In the genomic region with DNA sequence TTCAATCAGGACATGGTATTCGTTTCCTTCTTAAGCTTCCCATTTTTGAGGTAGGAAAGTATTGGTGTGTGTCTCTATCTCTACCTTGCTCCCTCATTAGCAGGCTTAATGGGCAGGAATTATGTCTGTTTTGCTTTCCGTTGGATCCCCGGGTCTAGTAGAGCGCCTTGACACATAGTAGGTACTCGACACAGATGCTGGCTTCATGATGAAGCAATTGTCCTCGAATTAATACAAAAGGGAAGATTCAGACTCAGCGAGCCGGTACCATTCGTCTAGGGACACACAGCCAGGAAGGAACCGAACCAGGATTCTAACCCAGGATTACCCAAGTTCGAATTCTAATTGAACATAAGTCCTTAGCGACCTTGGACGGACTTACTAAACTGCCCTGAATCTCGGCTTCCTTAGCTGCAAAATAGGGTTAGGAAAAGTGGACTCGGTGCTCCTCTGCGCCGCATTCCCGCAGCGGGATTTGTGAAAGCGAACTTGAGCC, we compare ENCODE assay signal across 9 cellular contexts. TPM values are rescaled to one million over a fixed set of nuclear protein-coding genes. Genes with fewer than 3 reads are reported as not detected.
DNase-seq lines count a peak whose midpoint lies in the region; ATAC-seq and TF ChIP-seq lines count a peak whose summit lies in the region.
"Had no signal": no experiment of that assay in that cellular context is flagged by ENCODE, and none has a peak within 500 bp of the region (broad histone marks: within the 10 kb centered on the region; RNA-seq: fewer than 3 reads in every experiment).

No MANE protein-coding gene starts in this region.

- H3K27me3 ChIP-seq in cardiac muscle cell: no peaks in the 10 kb centered on the region
- no peaks in the 10 kb centered on the region for H3K27me3 ChIP-seq in skeletal muscle tissue (ENCODE audit: control insufficient read depth in 3 of 3, insufficient read depth in 3 of 3, low read length in 3 of 3)

- intact Hi-C loops in Right ventricle myocardium superior (cut with DNase I): loop anchor here (2.0 to 10.0 kb wide), 4 partner anchors 240 to 530 kb away; partner anchors contain the start of genes ALKBH2 and SSH1

- no peak for TF ChIP-seq CTCF in cardiac muscle cell (IDR thresholded peaks at IDR 0.05; ENCODE audit: low read depth, low read length)

- H3K27ac ChIP-seq in cardiac muscle cell (peak overlapping the region; percentile 93), skeletal muscle tissue (ENCODE audit: low read depth, low read length) (peak overlapping the region; percentile 94)

- H3K9ac ChIP-seq in skeletal muscle tissue (ENCODE audit: low read depth in 1 of 3, low read length in 3 of 3): peak overlapping the region; percentile 92 to 99 (median 98)

- peaks cover 26% of the 10 kb centered on the region for H3K36me3 ChIP-seq in cardiac muscle cell
- H3K36me3 ChIP-seq in skeletal muscle tissue (ENCODE audit: control insufficient read depth in 3 of 3, insufficient read depth in 3 of 3, low read length in 3 of 3): peaks cover 15 to 39% (median 30%) of the 10 kb centered on the region in 3 donors

- peak overlapping the region; percentile 100 for H3K4me3 Mint-ChIP-seq in T-helper 17 cell

- H3K4me3 ChIP-seq in cardiac muscle cell (peak overlapping the region; percentile 92), skeletal muscle tissue (ENCODE audit: low read length in 3 of 3) (peak overlapping the region; percentile 93 to 100 (median 98))

- no peaks in the 10 kb centered on the region for H3K27me3 Mint-ChIP-seq in T-helper 17 cell

- peaks cover 3% of the 10 kb centered on the region for H3K36me3 Mint-ChIP-seq in T-helper 17 cell (ENCODE audit: low read depth)

- H3K4me1 Mint-ChIP-seq in T-helper 17 cell: peaks cover 29% of the 10 kb centered on the region

- peak overlapping the region; percentile 100 for H3K27ac Mint-ChIP-seq in T-helper 17 cell

- H3K4me1 ChIP-seq in cardiac muscle cell (ENCODE audit: low read depth) (no peaks in the 10 kb centered on the region), skeletal muscle tissue (ENCODE audit: control insufficient read depth in 3 of 3, insufficient read depth in 3 of 3, low read length in 3 of 3) (peaks cover 52 to 70% (median 56%) of the 10 kb centered on the region in 3 donors)

- DNase-seq in cardiac muscle cell (ENCODE audit: low read depth in 1 of 2, low spot score in 1 of 2): no peak
- no peak for DNase-seq in Right ventricle myocardium superior
- DNase-seq in T-helper 17 cell: no peak
- peak; percentile 26 for DNase-seq in globus pallidus (ENCODE audit: low spot score)
- no peak for DNase-seq in AG20443 (ENCODE audit: low spot score)
- DNase-seq in NOMO-1 (lab: John Stamatoyannopoulos, UW; ENCODE audit: unreplicated experiment in 2 of 2): no peak
- DNase-seq in AG08396 (ENCODE audit: low spot score): no peak

- no peaks in the 10 kb centered on the region for H3K9me3 ChIP-seq in cardiac muscle cell (ENCODE audit: low read depth)
- H3K9me3 ChIP-seq in T-helper 17 cell (ENCODE audit: control insufficient read depth, low read length, poor library complexity, severe bottlenecking): no peaks in the 10 kb centered on the region
- no peaks in the 10 kb centered on the region for H3K9me3 ChIP-seq in skeletal muscle tissue (ENCODE audit: control insufficient read depth in 3 of 3, low read length in 3 of 3)

- no peak for ATAC-seq in Right ventricle myocardium superior (ENCODE audit: poor library complexity)
- ATAC-seq in T-helper 17 cell: peak; percentile 2

RNA-seq across cellular contexts. Expression of gene ISCU, which starts 0.5 kb away (rescaled TPM):
- total RNA-seq in cardiac muscle cell: 90.0 and 97.5 TPM in 2 replicates
- polyA plus RNA-seq in cardiac muscle cell: 136 and 158 TPM in 2 replicates
- total RNA-seq in Right ventricle myocardium superior: 484 TPM
- 100 to 1,000 TPM; 139 to 177 TPM for total RNA-seq in T-helper 17 cell
- total RNA-seq in skeletal muscle tissue: 83.0 TPM

RNA-seq across cellular contexts. Expression of gene SART3, which starts 0.9 kb away (rescaled TPM):
- 75.9 and 145 TPM in 2 replicates for total RNA-seq in cardiac muscle cell
- 23.2 and 36.5 TPM in 2 replicates for polyA plus RNA-seq in cardiac muscle cell
- 18.9 TPM for total RNA-seq in Right ventricle myocardium superior
- total RNA-seq in T-helper 17 cell: 100 to 1,000 TPM in 1 of 2 donors, 10 to 100 TPM in 1; 85.3 to 107 TPM
- 43.3 TPM for total RNA-seq in skeletal muscle tissue

RNA-seq across cellular contexts. Expression of gene TMEM119, which starts 36.0 kb away (rescaled TPM):
- total RNA-seq in cardiac muscle cell (0.48 and 1.7 TPM in 2 replicates), Right ventricle myocardium superior (0.54 TPM), T-helper 17 cell (1 to 10 TPM; 3.9 to 5.0 TPM), skeletal muscle tissue (37.1 TPM)
- 0.21 and 1.5 TPM in 2 replicates for polyA plus RNA-seq in cardiac muscle cell
- total RNA-seq: glomerular endothelial cell had no signal

RNA-seq across cellular contexts. Expression of gene FICD, which starts 46.8 kb away (rescaled TPM):
- total RNA-seq in cardiac muscle cell (3.5 and 4.3 TPM in 2 replicates), Right ventricle myocardium superior (3.0 TPM), T-helper 17 cell (1 to 10 TPM; 4.4 to 5.1 TPM), skeletal muscle tissue (1.6 TPM)
- 3.6 and 4.2 TPM in 2 replicates for polyA plus RNA-seq in cardiac muscle cell
